In the genomic region with DNA sequence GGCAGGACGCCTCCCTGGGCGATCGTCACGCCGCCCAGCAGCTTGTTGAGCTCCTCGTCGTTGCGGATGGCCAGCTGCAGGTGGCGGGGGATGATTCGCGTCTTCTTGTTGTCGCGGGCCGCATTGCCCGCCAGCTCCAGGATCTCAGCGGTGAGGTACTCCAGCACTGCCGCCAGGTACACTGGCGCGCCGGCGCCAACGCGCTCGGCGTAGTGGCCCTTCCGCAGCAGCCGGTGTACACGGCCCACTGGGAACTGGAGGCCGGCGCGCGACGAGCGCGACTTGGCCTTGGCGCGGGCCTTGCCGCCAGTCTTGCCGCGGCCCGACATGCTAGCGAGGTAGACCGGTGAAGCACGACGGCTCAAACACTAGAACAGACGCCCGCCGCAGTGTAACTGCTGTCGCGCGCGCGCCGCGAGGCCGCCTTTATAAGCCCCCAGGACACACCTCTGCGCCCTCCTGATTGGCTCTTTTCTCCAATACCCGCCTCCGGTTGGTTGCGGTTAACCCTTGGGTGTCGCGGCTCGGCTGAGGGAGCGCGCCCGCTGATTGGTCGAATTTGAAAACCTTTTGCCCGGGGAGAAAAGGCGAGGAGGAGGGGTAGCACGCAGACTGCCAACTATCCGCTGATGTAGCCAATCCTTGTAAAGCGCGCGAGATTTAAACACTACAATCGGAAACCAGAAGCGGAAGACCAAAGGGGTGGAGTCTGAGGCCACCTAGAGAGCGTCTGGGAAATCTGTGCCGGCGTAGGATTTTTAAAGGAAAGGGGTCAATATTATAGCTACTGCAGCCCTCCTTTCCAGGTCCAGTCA, we compare ENCODE assay signal across 8 cellular contexts. TPM values are rescaled to one million over a fixed set of nuclear protein-coding genes. Genes with fewer than 3 reads are reported as not detected.
DNase-seq lines count a peak whose midpoint lies in the region; ATAC-seq and TF ChIP-seq lines count a peak whose summit lies in the region.

No MANE protein-coding gene starts in this region.

- peak; percentile 98 for DNase-seq in NCI-H146 treated with DMSO at 0.1 percent for 48 hours (lab: John Stamatoyannopoulos, UW; ENCODE audit: unreplicated experiment)
- DNase-seq in T-helper 1 cell: peak; percentile 97 to 100 (median 99)
- DNase-seq in amygdala (lab: John Stamatoyannopoulos, UW): peak; percentile 73 to 100 (median 99)
- peak; percentile 99 for DNase-seq in left cardiac atrium
- DNase-seq in posterior cingulate gyrus: peak; percentile 99 to 100 (median 100)
- DNase-seq in upper lobe of left lung: peak; percentile 99

- intact Hi-C loops in left cardiac atrium (cut with DNase I): no loop called here
- intact Hi-C loops in posterior cingulate gyrus (cut with DNase I): loop anchor here (2.0 kb wide), 2 partner anchors 38 to 64 kb away; partner anchors contain the start of genes HYOU1 and SLC37A4

- H3K4me1 ChIP-seq in upper lobe of left lung: peaks cover 26 to 31% (median 30%) of the 10 kb centered on the region in 4 donors

- peak overlapping the region; percentile 68 to 98 (median 83) for H3K4me3 ChIP-seq in upper lobe of left lung

- TF ChIP-seq POLR2A in upper lobe of left lung (IDR thresholded peaks at IDR 0.05): peak; percentile 88 to 100 (median 99)

- H3K9me3 ChIP-seq in upper lobe of left lung: no peaks in the 10 kb centered on the region

- no peaks in the 10 kb centered on the region for H3K27me3 ChIP-seq in upper lobe of left lung

- ATAC-seq in GM18498 (IDR thresholded peaks at IDR 0.05; ENCODE audit: unreplicated experiment): peak; percentile 86
- ATAC-seq in HG02885 (IDR thresholded peaks at IDR 0.05; ENCODE audit: poor library complexity, unreplicated experiment): peak; percentile 87
- peak; percentile 96 for ATAC-seq in left cardiac atrium
- peak; percentile 97 for ATAC-seq in upper lobe of left lung (ENCODE audit: low FRiP score in 2 of 2)

- H3K36me3 ChIP-seq in upper lobe of left lung: peaks cover 3 to 37% (median 9%) of the 10 kb centered on the region in 4 donors

- 1% methylated on average over 20 to 36 of the region's 79 CpGs for WGBS in upper lobe of left lung, 2 donors

- TF ChIP-seq EP300 in upper lobe of left lung (IDR thresholded peaks at IDR 0.05): peak in 1 of 4 donors; percentile 77

- H3K27ac ChIP-seq in upper lobe of left lung: peak overlapping the region; percentile 90 to 96 (median 94)

- peak in 5 of 6 experiments; percentile 12 to 88 (median 54) for TF ChIP-seq CTCF in upper lobe of left lung (IDR thresholded peaks at IDR 0.05)

RNA-seq across cellular contexts. Expression of gene DPAGT1, which starts 6.4 kb away (rescaled TPM):
- total RNA-seq in left cardiac atrium: 10 to 100 TPM; 25.9 to 27.7 TPM
- total RNA-seq in upper lobe of left lung: 10 to 100 TPM; 18.6 to 43.9 (median 28.3) TPM

RNA-seq across cellular contexts. Expression of gene HMBS, which starts 10.6 kb away (rescaled TPM):
- 10 to 100 TPM; 19.8 to 23.2 TPM for total RNA-seq in left cardiac atrium
- 10 to 100 TPM in 5 of 6 donors, 1 to 10 TPM in 1; 8.4 to 20.4 (median 13.4) TPM for total RNA-seq in upper lobe of left lung

RNA-seq across cellular contexts. Expression of gene C2CD2L, which starts 11.9 kb away (rescaled TPM):
- total RNA-seq in left cardiac atrium (1 to 10 TPM; 8.7 to 9.3 TPM), upper lobe of left lung (10 to 100 TPM; 13.0 to 26.2 (median 19.8) TPM)

RNA-seq across cellular contexts. Expression of gene HINFP, which starts 26.1 kb away (rescaled TPM):
- total RNA-seq in left cardiac atrium: 10 to 100 TPM; 12.9 to 17.5 TPM
- 10 to 100 TPM; 22.3 to 90.1 (median 25.6) TPM for total RNA-seq in upper lobe of left lung

RNA-seq across cellular contexts. Expression of gene VPS11, which starts 27.7 kb away (rescaled TPM):
- total RNA-seq in left cardiac atrium (10 to 100 TPM; 20.1 to 23.2 TPM), upper lobe of left lung (10 to 100 TPM; 24.9 to 88.0 (median 40.4) TPM)

Comparison
In these comparisons a context has a peak if more than half of its experiments do, and no peak if none do; other contexts are left out.
1. Peak in every context shown above with its lines: DNase-seq, ATAC-seq, H3K4me3 ChIP-seq and H3K27ac ChIP-seq.